Comparison of ENCODE assay signal across 18 cellular contexts in genomic region chr6:68197356-68197755, GRCh38.
"Had no signal": no experiment of that assay in that cellular context is flagged by ENCODE, and none has a peak within 500 bp of the region (broad histone marks: within the 10 kb centered on the region; RNA-seq: fewer than 3 reads in every experiment).

No MANE protein-coding gene starts in this region.

- H3K27me3 ChIP-seq: esophagus squamous epithelium, heart left ventricle, spleen, stomach, transverse colon had no signal

- H3K4me1 Mint-ChIP-seq: naive thymus-derived CD4-positive, alpha-beta T cell; stimulated activated memory B cell treated with anti-CD40 and anti-IgM and Interleukin-4, amounts not matched to agents 10 μg/mL and 1 μg/mL and 100 μg/mL, for 72 hours had no signal

- DNase-seq: effector memory CD8-positive, alpha-beta T cell; esophagus squamous epithelium; heart left ventricle; hippocampal formation; kidney glomerular epithelial cell; naive thymus-derived CD4-positive, alpha-beta T cell; nephron progenitor cell; posterior cingulate gyrus; spleen; stimulated activated CD4-positive, alpha-beta T cell treated with anti-CD3 and anti-CD28 coated beads, Interleukin-15, amount 100 ng/mL, for 24 hours; stimulated activated CD4-positive, alpha-beta T cell treated with anti-CD3 and anti-CD28 coated beads, Interleukin-1b, Interleukin-23, amount 100 ng/mL, for 48 hours; stimulated activated CD4-positive, alpha-beta T cell treated with anti-CD3 and anti-CD28 coated beads, Interleukin-4, amount 100 ng/mL, for 24 hours; stomach; substantia nigra; transverse colon had no signal

- H3K9me3 ChIP-seq: thoracic aorta had no signal

- H3K4me1 ChIP-seq: esophagus squamous epithelium, heart left ventricle, spleen, stomach, transverse colon had no signal

- H3K4me3 Mint-ChIP-seq: effector memory CD8-positive, alpha-beta T cell; naive thymus-derived CD4-positive, alpha-beta T cell; nephron progenitor cell; stimulated activated memory B cell treated with anti-CD40 and anti-IgM and Interleukin-4, amounts not matched to agents 10 μg/mL and 1 μg/mL and 100 μg/mL, for 72 hours had no signal

- H3K27me3 Mint-ChIP-seq: effector memory CD8-positive, alpha-beta T cell; naive thymus-derived CD4-positive, alpha-beta T cell; stimulated activated memory B cell treated with anti-CD40 and anti-IgM and Interleukin-4, amounts not matched to agents 10 μg/mL and 1 μg/mL and 100 μg/mL, for 72 hours had no signal

- H3K27ac ChIP-seq: esophagus squamous epithelium, heart left ventricle, spleen, stomach, thoracic aorta, transverse colon had no signal

- H3K36me3 ChIP-seq: esophagus squamous epithelium, heart left ventricle, spleen, stomach, thoracic aorta, transverse colon had no signal

- H3K4me3 ChIP-seq: esophagus squamous epithelium, heart left ventricle, spleen, stomach, thoracic aorta, transverse colon had no signal

- H3K27ac Mint-ChIP-seq: effector memory CD8-positive, alpha-beta T cell; naive thymus-derived CD4-positive, alpha-beta T cell; nephron progenitor cell; stimulated activated memory B cell treated with anti-CD40 and anti-IgM and Interleukin-4, amounts not matched to agents 10 μg/mL and 1 μg/mL and 100 μg/mL, for 72 hours had no signal

- H3K36me3 Mint-ChIP-seq: naive thymus-derived CD4-positive, alpha-beta T cell; stimulated activated memory B cell treated with anti-CD40 and anti-IgM and Interleukin-4, amounts not matched to agents 10 μg/mL and 1 μg/mL and 100 μg/mL, for 72 hours had no signal

- ATAC-seq: effector memory CD8-positive, alpha-beta T cell; heart left ventricle; naive thymus-derived CD4-positive, alpha-beta T cell; sciatic nerve; stimulated activated memory B cell treated with anti-CD40 and anti-IgM and Interleukin-4, amounts not matched to agents 10 μg/mL and 1 μg/mL and 100 μg/mL, for 72 hours had no signal
